ENCODE assay signal across 23 cellular contexts in genomic region chr13:112903606-112904195, GRCh38.
DNase-seq lines count a peak whose midpoint lies in the region; TF ChIP-seq lines count a peak whose summit lies in the region.
"Had no signal": no experiment of that assay in that cellular context is flagged by ENCODE, and none has a peak within 500 bp of the region (broad histone marks: within the 10 kb centered on the region; RNA-seq: fewer than 3 reads in every experiment).

No MANE protein-coding gene starts in this region.

- no peak overlapping the region; the same call in 1 of the 2 replicates for H3K14ac ChIP-seq in H9 (ENCODE audit: insufficient read depth, low read length)

- H2AK5ac ChIP-seq in H9 (ENCODE audit: insufficient read length, low read length), result no peak overlapping the region

- H4K91ac ChIP-seq in H9 (ENCODE audit: insufficient read length, low read depth, low read length), result no peak overlapping the region

- DNase-seq in NCI-H1092 treated with DMSO at 0.1 percent for 48 hours (lab: John Stamatoyannopoulos, UW) (peak; percentile 31), NCI-H1092 (lab: John Stamatoyannopoulos, UW) (no peak), H9 (peak; percentile 25), NCI-H2171 treated with DMSO at 0.1 percent for 48 hours (lab: John Stamatoyannopoulos, UW) (peak; percentile 85), neural progenitor cell (ENCODE audit: low spot score) (no peak), dorsolateral prefrontal cortex (no peak), GM20000 (ENCODE audit: low spot score) (no peak)
- no peak for DNase-seq in activated T-helper 1 cell treated with anti-CD3 and anti-CD28 coated beads, Interleukin-12 subunit alpha, Interleukin-12 subunit beta, Interleukin-2, Interleukin-4 antibody, amounts not matched to agents 30 ng/mL and 10 ng/mL and 1 ng/mL, durations not matched to agents 14 hours and 24 hours and 36 hours (ENCODE audit: low spot score)
- DNase-seq: activated CD4-positive, alpha-beta T cell treated with anti-CD3 and anti-CD28 coated beads, Interleukin-2, amount 50 U/mL, for 48 hours; activated CD8-positive, alpha-beta memory T cell treated with anti-CD3 and anti-CD28 coated beads, Interleukin-2, amount 50 U/mL, for 48 hours; CD8-positive, alpha-beta T cell; cortex of kidney; DND-41; head of caudate nucleus; Kasumi-1; mesendoderm; NCI-H226; stimulated activated CD4-positive, alpha-beta T cell treated with anti-CD3 and anti-CD28 coated beads, Interleukin-15, amount 100 ng/mL, for 24 hours; stomach; T-helper 2 cell had no signal

- H3K36me3 Mint-ChIP-seq in H9 (ENCODE audit: insufficient read depth in 1 of 3, low read depth in 3 of 3) (peaks cover 35 to 47% (median 41%) of the 10 kb centered on the region in 3 experiments), neural progenitor cell (peaks cover 49% of the 10 kb centered on the region)
- no peaks in the 10 kb centered on the region for H3K36me3 Mint-ChIP-seq in activated T-helper 1 cell treated with anti-CD3 and anti-CD28 coated beads, Interleukin-12 subunit alpha, Interleukin-12 subunit beta, Interleukin-2, Interleukin-4 antibody, amounts not matched to agents 30 ng/mL and 10 ng/mL and 1 ng/mL, durations not matched to agents 14 hours and 24 hours and 36 hours (ENCODE audit: low read depth)
- H3K36me3 Mint-ChIP-seq: CD8-positive, alpha-beta T cell; type B pancreatic cell had no signal

- no peaks in the 10 kb centered on the region for H3K36me3 ChIP-seq in neural progenitor cell
- H3K36me3 ChIP-seq: right lobe of liver, stomach had no signal

- H3K9me3 ChIP-seq in H9 (ENCODE audit: control insufficient read depth, low read depth, low read length) (no peaks in the 10 kb centered on the region), neural progenitor cell (ENCODE audit: low read depth) (no peaks in the 10 kb centered on the region)
- H3K9me3 ChIP-seq: right lobe of liver had no signal

- intact Hi-C loops in dorsolateral prefrontal cortex (cut with DNase I), result no loop called here
- intact Hi-C loops in activated T-helper 1 cell treated with anti-CD3 and anti-CD28 coated beads, Interleukin-12 subunit alpha, Interleukin-12 subunit beta, Interleukin-2, Interleukin-4 antibody, amounts not matched to agents 30 ng/mL and 10 ng/mL and 1 ng/mL, durations not matched to agents 14 hours and 24 hours and 36 hours (cut with micrococcal nuclease), result no loop called here

- H3F3A ChIP-seq in neural progenitor cell (ENCODE audit: low read depth), result peaks cover 66% of the 10 kb centered on the region

- H3K79me2 ChIP-seq in H9 (ENCODE audit: insufficient read depth, low read length) (no peaks in the 10 kb centered on the region; the same call in 1 of the 2 replicates), neural progenitor cell (ENCODE audit: low read depth) (peaks cover 63% of the 10 kb centered on the region)

- H3K23me2 ChIP-seq in H9 (ENCODE audit: insufficient read length, low read depth, low read length, poor library complexity, severe bottlenecking), result no peaks in the 10 kb centered on the region

- H3K4me2 ChIP-seq in H9 (ENCODE audit: insufficient read depth, insufficient read length, low read length) (no peak overlapping the region), neural progenitor cell (peak overlapping the region; percentile 69)

- H2BK5ac ChIP-seq in H9 (ENCODE audit: insufficient read length, low read length), result no peak overlapping the region

- H3K27ac Mint-ChIP-seq in H9 (peak overlapping the region; percentile 28 to 76 (median 41); a peak in 3 of 7 replicates), neural progenitor cell (no peak overlapping the region)
- H3K27ac Mint-ChIP-seq in activated T-helper 1 cell treated with anti-CD3 and anti-CD28 coated beads, Interleukin-12 subunit alpha, Interleukin-12 subunit beta, Interleukin-2, Interleukin-4 antibody, amounts not matched to agents 30 ng/mL and 10 ng/mL and 1 ng/mL, durations not matched to agents 14 hours and 24 hours and 36 hours, result no peak overlapping the region
- H3K27ac Mint-ChIP-seq: CD8-positive, alpha-beta T cell; type B pancreatic cell had no signal

- H3K4me3 Mint-ChIP-seq in H9 (no peak overlapping the region; a peak in 1 of 5 replicates), neural progenitor cell (no peak overlapping the region)
- no peak overlapping the region for H3K4me3 Mint-ChIP-seq in activated T-helper 1 cell treated with anti-CD3 and anti-CD28 coated beads, Interleukin-12 subunit alpha, Interleukin-12 subunit beta, Interleukin-2, Interleukin-4 antibody, amounts not matched to agents 30 ng/mL and 10 ng/mL and 1 ng/mL, durations not matched to agents 14 hours and 24 hours and 36 hours
- H3K4me3 Mint-ChIP-seq: CD8-positive, alpha-beta T cell; type B pancreatic cell had no signal

- WGBS in H9 (ENCODE audit: extremely low coverage, insufficient read length, low lambda C conversion rate), result no CpG with 5 or more reads among the region's 19 CpGs

- no peak overlapping the region for H3T11ph ChIP-seq in H9 (ENCODE audit: low read length)

- H3K27me3 ChIP-seq in H9 (ENCODE audit: insufficient read depth, low read length), result no peaks in the 10 kb centered on the region
- no peaks in the 10 kb centered on the region for H3K27me3 ChIP-seq in neural progenitor cell
- H3K27me3 ChIP-seq in dorsolateral prefrontal cortex, result peaks cover 0 to 4% (median 0%) of the 10 kb centered on the region in 45 donors
- H3K27me3 ChIP-seq: right lobe of liver had no signal

- H3K27me3 Mint-ChIP-seq in H9 (ENCODE audit: low read depth) (peaks cover 20% of the 10 kb centered on the region), neural progenitor cell (ENCODE audit: insufficient read depth, low read depth) (peaks cover 3% of the 10 kb centered on the region)
- no peaks in the 10 kb centered on the region for H3K27me3 Mint-ChIP-seq in activated T-helper 1 cell treated with anti-CD3 and anti-CD28 coated beads, Interleukin-12 subunit alpha, Interleukin-12 subunit beta, Interleukin-2, Interleukin-4 antibody, amounts not matched to agents 30 ng/mL and 10 ng/mL and 1 ng/mL, durations not matched to agents 14 hours and 24 hours and 36 hours (ENCODE audit: insufficient read depth)

- H4K5ac ChIP-seq in H9 (ENCODE audit: insufficient read length, low read depth, low read length), result no peak overlapping the region

- no peak overlapping the region for H3K4ac ChIP-seq in H9 (ENCODE audit: low read depth, low read length)

- H3K4me1 ChIP-seq in H9 (ENCODE audit: insufficient read depth, low read length) (peaks cover 7% of the 10 kb centered on the region; the same call in 1 of the 2 replicates), neural progenitor cell (peaks cover 78% of the 10 kb centered on the region)
- H3K4me1 ChIP-seq: right lobe of liver had no signal

- no peak overlapping the region for H2BK15ac ChIP-seq in H9 (ENCODE audit: low read depth, low read length)

- H2AFZ ChIP-seq in H9 (ENCODE audit: low read length) (no peak overlapping the region), neural progenitor cell (replicated peaks) (no peak overlapping the region)

- H3K18ac ChIP-seq in H9 (ENCODE audit: insufficient read length, low read depth, low read length), result peak overlapping the region; percentile 16

- TF ChIP-seq CTCF in H9 (conservative IDR thresholded peaks at IDR 0.05) (no peak), neural progenitor cell (IDR thresholded peaks at IDR 0.05) (no peak), dorsolateral prefrontal cortex (IDR thresholded peaks at IDR 0.05 in 54 of 56, conservative IDR thresholded peaks at IDR 0.05 in 2 of 56; ENCODE audit: low read depth in 1 of 56, partially characterized antibody in 56 of 56) (no peak), GM20000 (IDR thresholded peaks at IDR 0.05; ENCODE audit: extremely low read depth, missing control alignments) (no peak)

- no peak overlapping the region for H2BK20ac ChIP-seq in H9 (ENCODE audit: low read depth, low read length, poor library complexity, severe bottlenecking)

- no peaks in the 10 kb centered on the region for H3K79me1 ChIP-seq in H9 (ENCODE audit: insufficient read depth, low read depth, low read length, poor library complexity, severe bottlenecking)

- H3K56ac ChIP-seq in H9 (ENCODE audit: insufficient read length, low read depth, low read length), result no peak overlapping the region

- H3K23ac ChIP-seq in H9 (ENCODE audit: insufficient read length, low read depth, low read length), result no peak overlapping the region

- H3K4me3 ChIP-seq in neural progenitor cell, result peak overlapping the region; percentile 30
- H3K4me3 ChIP-seq in dorsolateral prefrontal cortex, result no peak overlapping the region
- H3K4me3 ChIP-seq: right lobe of liver, stomach had no signal

- peaks cover 16 to 19% of the 10 kb centered on the region in 2 experiments for H3K9me3 Mint-ChIP-seq in H9
- peaks cover 8% of the 10 kb centered on the region for H3K9me3 Mint-ChIP-seq in neural progenitor cell
- peaks cover 6% of the 10 kb centered on the region for H3K9me3 Mint-ChIP-seq in activated T-helper 1 cell treated with anti-CD3 and anti-CD28 coated beads, Interleukin-12 subunit alpha, Interleukin-12 subunit beta, Interleukin-2, Interleukin-4 antibody, amounts not matched to agents 30 ng/mL and 10 ng/mL and 1 ng/mL, durations not matched to agents 14 hours and 24 hours and 36 hours
- H3K9me3 Mint-ChIP-seq: type B pancreatic cell had no signal

- H3K9ac ChIP-seq in H9 (ENCODE audit: extremely low read depth, insufficient read length, low read length) (no peak overlapping the region), neural progenitor cell (no peak overlapping the region)

- H3K4me1 Mint-ChIP-seq in H9 (peaks cover 74 to 78% of the 10 kb centered on the region in 2 experiments), neural progenitor cell (peaks cover 56% of the 10 kb centered on the region)
- no peaks in the 10 kb centered on the region for H3K4me1 Mint-ChIP-seq in activated T-helper 1 cell treated with anti-CD3 and anti-CD28 coated beads, Interleukin-12 subunit alpha, Interleukin-12 subunit beta, Interleukin-2, Interleukin-4 antibody, amounts not matched to agents 30 ng/mL and 10 ng/mL and 1 ng/mL, durations not matched to agents 14 hours and 24 hours and 36 hours (ENCODE audit: low read depth)

- no peak overlapping the region for H4K8ac ChIP-seq in H9 (replicated peaks; ENCODE audit: insufficient read length, low read depth, low read length)

- no peaks in the 10 kb centered on the region for H4K20me1 ChIP-seq in H9 (ENCODE audit: control insufficient read depth, insufficient read depth, insufficient read length)
- H4K20me1 ChIP-seq in neural progenitor cell (ENCODE audit: low read depth), result peaks cover 82% of the 10 kb centered on the region

- H2BK12ac ChIP-seq in H9 (ENCODE audit: insufficient read length, low read depth, low read length), result no peak overlapping the region

- H2BK120ac ChIP-seq in H9 (ENCODE audit: low read depth, low read length, poor library complexity, severe bottlenecking), result no peak overlapping the region

- H3K27ac ChIP-seq in H9 (ENCODE audit: insufficient read length, low read depth, low read length), result no peak overlapping the region
- peak overlapping the region; percentile 96 for H3K27ac ChIP-seq in neural progenitor cell
- H3K27ac ChIP-seq in dorsolateral prefrontal cortex, result peak overlapping the region in 1 of 59 donors; percentile 69
- H3K27ac ChIP-seq: 22Rv1, right lobe of liver had no signal

Comparison
In these comparisons a context has a peak if more than half of its experiments do, and no peak if none do; other contexts are left out.
1. DNase-seq: peak in NCI-H1092 treated with DMSO at 0.1 percent for 48 hours (single experiment), H9 (single experiment) and NCI-H2171 treated with DMSO at 0.1 percent for 48 hours (single experiment); none in NCI-H1092 (single experiment), neural progenitor cell (single experiment), dorsolateral prefrontal cortex (0 of 10), activated T-helper 1 cell treated with anti-CD3 and anti-CD28 coated beads, Interleukin-12 subunit alpha, Interleukin-12 subunit beta, Interleukin-2, Interleukin-4 antibody, amounts not matched to agents 30 ng/mL and 10 ng/mL and 1 ng/mL, durations not matched to agents 14 hours and 24 hours and 36 hours (single experiment) and GM20000 (single experiment).
2. H3K27ac Mint-ChIP-seq: peak in H9 (3 of 3); none in neural progenitor cell (single experiment) and activated T-helper 1 cell treated with anti-CD3 and anti-CD28 coated beads, Interleukin-12 subunit alpha, Interleukin-12 subunit beta, Interleukin-2, Interleukin-4 antibody, amounts not matched to agents 30 ng/mL and 10 ng/mL and 1 ng/mL, durations not matched to agents 14 hours and 24 hours and 36 hours (single experiment).